20 cellular contexts compared by ENCODE assay signal in genomic region chr4:113358784-113359183, GRCh38.
A peak's percentile ranks its signal among the peaks of the same experiment; 100 is the strongest.
DNase-seq lines count a peak whose midpoint lies in the region; ATAC-seq and TF ChIP-seq lines count a peak whose summit lies in the region.
"Had no signal": no experiment of that assay in that cellular context is flagged by ENCODE, and none has a peak within 500 bp of the region (broad histone marks: within the 10 kb centered on the region; RNA-seq: fewer than 3 reads in every experiment).

No MANE protein-coding gene starts in this region.

- 0 out of 2 replicates have a peak, but pooled peaks cover 4% of the 10 kb centered on the region for H3K9me2 ChIP-seq in GM23338 (ENCODE audit: insufficient read depth)
- no peaks in the 10 kb centered on the region for H3K9me2 ChIP-seq in Loucy (replicated peaks; ENCODE audit: low read depth, low read length)

- H4K8ac ChIP-seq in mesendoderm (ENCODE audit: low read depth, low read length) = no peak overlapping the region

- no peaks in the 10 kb centered on the region for H3K79me2 ChIP-seq in GM23338 (replicated peaks; ENCODE audit: insufficient read depth)
- no peaks in the 10 kb centered on the region for H3K79me2 ChIP-seq in Loucy (ENCODE audit: insufficient read depth, low read length)
- no peaks in the 10 kb centered on the region for H3K79me2 ChIP-seq in mesendoderm (ENCODE audit: control insufficient read depth, insufficient read depth, low read length)

- H3K36me3 Mint-ChIP-seq in GM23338 (ENCODE audit: low read depth) (peaks cover 21% of the 10 kb centered on the region), WTC11 (peaks cover 23% of the 10 kb centered on the region)
- H3K36me3 Mint-ChIP-seq in activated T-helper 17 cell treated with anti-CD3 and anti-CD28 coated beads, Interleukin-2, amount 50 U/mL, for 72 hours (ENCODE audit: low read depth) = no peaks in the 10 kb centered on the region

- H3F3A ChIP-seq in GM23338 (replicated peaks; ENCODE audit: low read depth) (no peaks in the 10 kb centered on the region), Loucy (ENCODE audit: low read depth) (peaks cover 16% of the 10 kb centered on the region)

- H3K27ac ChIP-seq in GM23338 (ENCODE audit: low read depth) (no peak overlapping the region), mesendoderm (ENCODE audit: low read depth, low read length) (no peak overlapping the region)
- H3K27ac ChIP-seq: body of pancreas, left ventricle myocardium inferior, SK-N-MC had no signal

- no peaks in the 10 kb centered on the region; the same call in 2 of the 3 replicates for H3K9me3 Mint-ChIP-seq in GM23338
- peaks cover 11% of the 10 kb centered on the region for H3K9me3 Mint-ChIP-seq in WTC11
- H3K9me3 Mint-ChIP-seq in activated T-helper 17 cell treated with anti-CD3 and anti-CD28 coated beads, Interleukin-2, amount 50 U/mL, for 72 hours = peaks cover 7% of the 10 kb centered on the region

- H3K9ac ChIP-seq in Loucy (ENCODE audit: low read depth, low read length, poor library complexity, severe bottlenecking) (no peak overlapping the region), mesendoderm (ENCODE audit: low read length) (no peak overlapping the region)

- no peak overlapping the region for H3K4me2 ChIP-seq in GM23338
- H3K4me2 ChIP-seq in Loucy (ENCODE audit: low read depth, low read length, poor library complexity, severe bottlenecking) = no peak overlapping the region
- no peak overlapping the region for H3K4me2 ChIP-seq in mesendoderm (ENCODE audit: low read length)

- no peak overlapping the region for H3K27ac Mint-ChIP-seq in GM23338
- H3K27ac Mint-ChIP-seq in WTC11 = no peak overlapping the region
- no peak overlapping the region for H3K27ac Mint-ChIP-seq in activated T-helper 17 cell treated with anti-CD3 and anti-CD28 coated beads, Interleukin-2, amount 50 U/mL, for 72 hours
- H3K27ac Mint-ChIP-seq: activated naive CD8-positive, alpha-beta T cell; stimulated activated naive B cell treated with anti-CD40 and anti-IgM and Interleukin-4, amounts not matched to agents 10 μg/mL and 1 μg/mL and 100 μg/mL, for 72 hours; T-helper 2 cell treated with Interferon-gamma antibody and Interleukin-4, amounts not matched to agents 5 μg/mL and 100 μg/mL, for 36 hours had no signal

- ATAC-seq in GM23338 = no peak
- peak; percentile 34; the same call in 1 of the 2 replicates for ATAC-seq in WTC11
- no peak for ATAC-seq in GM21390 (IDR thresholded peaks at IDR 0.05; ENCODE audit: unreplicated experiment)
- no peak for ATAC-seq in activated T-helper 17 cell treated with anti-CD3 and anti-CD28 coated beads, Interleukin-2, amount 50 U/mL, for 72 hours (replicated peaks)
- ATAC-seq: body of pancreas; right cardiac atrium; stimulated activated naive B cell treated with anti-CD40 and anti-IgM and Interleukin-4, amounts not matched to agents 10 μg/mL and 1 μg/mL and 100 μg/mL, for 72 hours had no signal

- no peak overlapping the region for H4K5ac ChIP-seq in mesendoderm (ENCODE audit: low read length)

- POLR2A ChIA-PET in WTC11 (lab: Charles Lee) = no interaction called here

- H4K20me1 ChIP-seq in GM23338 (replicated peaks; ENCODE audit: insufficient read depth) (no peaks in the 10 kb centered on the region), Loucy (ENCODE audit: insufficient read depth, low read length, poor library complexity, severe bottlenecking) (no peaks in the 10 kb centered on the region)

- H3K27me3 ChIP-seq in GM23338 (ENCODE audit: insufficient read depth) (no peaks in the 10 kb centered on the region), Loucy (ENCODE audit: insufficient read depth, low read length, poor library complexity, severe bottlenecking) (no peaks in the 10 kb centered on the region), mesendoderm (ENCODE audit: insufficient read depth, low read length, poor library complexity) (no peaks in the 10 kb centered on the region)
- H3K27me3 ChIP-seq: BE2C, body of pancreas had no signal

- no peak overlapping the region for H3K4ac ChIP-seq in mesendoderm (ENCODE audit: low read depth, low read length)

- WGBS in mesendoderm (ENCODE audit: extremely low coverage, insufficient coverage, low lambda C conversion rate) = no CpG with 5 or more reads among the region's 5 CpGs

- H3K4me1 ChIP-seq in GM23338 (ENCODE audit: insufficient read depth) (no peaks in the 10 kb centered on the region), Loucy (ENCODE audit: insufficient read depth, low read length, poor library complexity, severe bottlenecking) (peaks cover 26% of the 10 kb centered on the region), mesendoderm (ENCODE audit: control insufficient read depth, low read depth, low read length) (no peaks in the 10 kb centered on the region)
- H3K4me1 ChIP-seq: BE2C, body of pancreas had no signal

- TF ChIP-seq CTCF in GM23338 (conservative IDR thresholded peaks at IDR 0.05; ENCODE audit: low read depth in 2 of 2) (peak; percentile 29 to 42), Loucy (conservative IDR thresholded peaks at IDR 0.05; ENCODE audit: low read length) (0 out of 2 replicates have a peak, but pooled peaks have one; percentile 14), WTC11 (IDR thresholded peaks at IDR 0.05) (no peak)

- H3K79me1 ChIP-seq in mesendoderm (ENCODE audit: low read length) = no peaks in the 10 kb centered on the region

- H3K36me3 ChIP-seq in GM23338 (ENCODE audit: insufficient read depth) (peaks cover 4% of the 10 kb centered on the region; the same call in 1 of the 2 replicates), Loucy (ENCODE audit: insufficient read depth, low read length) (no peaks in the 10 kb centered on the region), mesendoderm (ENCODE audit: control insufficient read depth, insufficient read depth, low read length) (no peaks in the 10 kb centered on the region)
- H3K36me3 ChIP-seq: BE2C had no signal

- peaks cover 9% of the 10 kb centered on the region for H3K9me3 ChIP-seq in Loucy (ENCODE audit: insufficient read depth, low read depth, low read length)
- H3K9me3 ChIP-seq: BE2C, body of pancreas, left ventricle myocardium inferior had no signal

- H2BK5ac ChIP-seq in mesendoderm (ENCODE audit: low read length) = no peak overlapping the region

- no peaks in the 10 kb centered on the region for H3K4me1 Mint-ChIP-seq in GM23338
- H3K4me1 Mint-ChIP-seq in WTC11 = 0 out of 2 replicates have a peak, but pooled peaks cover 3% of the 10 kb centered on the region
- peaks cover 25% of the 10 kb centered on the region for H3K4me1 Mint-ChIP-seq in activated T-helper 17 cell treated with anti-CD3 and anti-CD28 coated beads, Interleukin-2, amount 50 U/mL, for 72 hours

- H3K18ac ChIP-seq in mesendoderm (ENCODE audit: low read length) = no peak overlapping the region

- H2BK15ac ChIP-seq in mesendoderm (replicated peaks; ENCODE audit: low read depth) = no peak overlapping the region

- no peak overlapping the region for H2AK5ac ChIP-seq in mesendoderm (ENCODE audit: low read length)

- DNase-seq in GM23338 (ENCODE audit: low spot score) (peak; percentile 20), WTC11 (ENCODE audit: low spot score) (no peak), mesendoderm (peak; percentile 21), activated gamma-delta T cell treated with Interleukin-2 at 50 U/mL for 16 hours (no peak)
- DNase-seq: activated T-cell treated with anti-CD3 and anti-CD28 coated beads, Interleukin-2, amount 50 U/mL, for 48 hours; BE2C; body of pancreas; glutamatergic neuron; left ventricle myocardium inferior; NCI-H1694 treated with DMSO at 0.1 percent for 48 hours; NCI-H226; nucleus accumbens; right cardiac atrium; stimulated activated naive B cell treated with anti-CD40 and anti-IgM and Interleukin-4, amounts not matched to agents 10 μg/mL and 1 μg/mL and 100 μg/mL, for 72 hours had no signal

- no peak overlapping the region for H2BK120ac ChIP-seq in mesendoderm (ENCODE audit: low read depth, low read length)

- H3K4me3 ChIP-seq in GM23338 = no peak overlapping the region
- H3K4me3 ChIP-seq in Loucy (ENCODE audit: low read length, poor library complexity, severe bottlenecking) = no peak overlapping the region
- no peak overlapping the region for H3K4me3 ChIP-seq in mesendoderm (ENCODE audit: low read length)
- H3K4me3 ChIP-seq: body of pancreas, left ventricle myocardium inferior, SK-N-MC had no signal

- CTCF ChIA-PET in WTC11 (lab: Charles Lee) = no interaction called here

- no peak overlapping the region for H3K23ac ChIP-seq in mesendoderm (ENCODE audit: low read length)

- H3K27me3 Mint-ChIP-seq in GM23338 (ENCODE audit: insufficient read depth, low read depth, poor library complexity) = no peaks in the 10 kb centered on the region
- no peaks in the 10 kb centered on the region for H3K27me3 Mint-ChIP-seq in WTC11 (ENCODE audit: low read depth)
- H3K27me3 Mint-ChIP-seq in activated T-helper 17 cell treated with anti-CD3 and anti-CD28 coated beads, Interleukin-2, amount 50 U/mL, for 72 hours = peaks cover 26% of the 10 kb centered on the region

- no peak overlapping the region for H3K56ac ChIP-seq in mesendoderm (ENCODE audit: low read length)

- no peak overlapping the region for H3K4me3 Mint-ChIP-seq in GM23338
- H3K4me3 Mint-ChIP-seq in WTC11 = no peak overlapping the region
- H3K4me3 Mint-ChIP-seq in activated T-helper 17 cell treated with anti-CD3 and anti-CD28 coated beads, Interleukin-2, amount 50 U/mL, for 72 hours = no peak overlapping the region
- H3K4me3 Mint-ChIP-seq: activated naive CD8-positive, alpha-beta T cell; stimulated activated naive B cell treated with anti-CD40 and anti-IgM and Interleukin-4, amounts not matched to agents 10 μg/mL and 1 μg/mL and 100 μg/mL, for 72 hours; T-helper 2 cell treated with Interferon-gamma antibody and Interleukin-4, amounts not matched to agents 5 μg/mL and 100 μg/mL, for 36 hours had no signal

- H2AFZ ChIP-seq in GM23338 = no peak overlapping the region
- no peak overlapping the region for H2AFZ ChIP-seq in Loucy (ENCODE audit: low read length)

TF ChIP-seq in WTC11, 78 proteins besides CTCF, POLR2A, EP300 and RAD21 (continues in another document):
- no peak for TF ChIP-seq RORB (CRISPR knock-in tag; IDR thresholded peaks at IDR 0.05)
- no peak for TF ChIP-seq SP1 (CRISPR knock-in tag; conservative IDR thresholded peaks at IDR 0.05)
- no peak for TF ChIP-seq CREM (CRISPR knock-in tag; IDR thresholded peaks at IDR 0.05)

Comparison
In these comparisons a context has a peak if more than half of its experiments do, and no peak if none do; other contexts are left out.
1. DNase-seq: peak in GM23338 (single experiment) and mesendoderm (single experiment); none in WTC11 (single experiment) and activated gamma-delta T cell treated with Interleukin-2 at 50 U/mL for 16 hours (single experiment).